17 cellular contexts compared by ENCODE assay signal in genomic region chr20:36628076-36628475, GRCh38. TPM values are rescaled to one million over a fixed set of nuclear protein-coding genes. Genes with fewer than 3 reads are reported as not detected.
DNase-seq lines count a peak whose midpoint lies in the region; ATAC-seq and TF ChIP-seq lines count a peak whose summit lies in the region.
"Had no signal": no experiment of that assay in that cellular context is flagged by ENCODE, and none has a peak within 500 bp of the region (broad histone marks: within the 10 kb centered on the region; RNA-seq: fewer than 3 reads in every experiment).

No MANE protein-coding gene starts in this region.

- H3K4me1 ChIP-seq in CD4-positive, CD25-positive, alpha-beta regulatory T cell (ENCODE audit: control insufficient read depth, insufficient read depth, low read length, poor library complexity, severe bottlenecking) = peaks cover 26% of the 10 kb centered on the region
- peaks cover 42% of the 10 kb centered on the region for H3K4me1 ChIP-seq in CD4-positive, alpha-beta memory T cell (ENCODE audit: insufficient read depth, low read length)
- H3K4me1 ChIP-seq: parathyroid adenoma had no signal

- H3K4me3 ChIP-seq in CD4-positive, CD25-positive, alpha-beta regulatory T cell (ENCODE audit: low read depth, low read length) = no peak overlapping the region
- no peak overlapping the region for H3K4me3 ChIP-seq in CD4-positive, alpha-beta memory T cell (ENCODE audit: low read length in 2 of 2)
- H3K4me3 ChIP-seq: dorsolateral prefrontal cortex had no signal

- peaks cover 44% of the 10 kb centered on the region for H3K36me3 Mint-ChIP-seq in CD4-positive, CD25-positive, alpha-beta regulatory T cell
- peaks cover 45 to 71% of the 10 kb centered on the region in 2 donors for H3K36me3 Mint-ChIP-seq in CD4-positive, alpha-beta memory T cell
- peaks cover 66% of the 10 kb centered on the region for H3K36me3 Mint-ChIP-seq in activated CD8-positive, alpha-beta T cell treated with anti-CD3 and anti-CD28 coated beads for 36 hours (ENCODE audit: low read depth)
- H3K36me3 Mint-ChIP-seq in effector memory CD8-positive, alpha-beta T cell (ENCODE audit: insufficient read depth) = peaks cover 84% of the 10 kb centered on the region

- no peak overlapping the region for H3K27ac ChIP-seq in CD4-positive, CD25-positive, alpha-beta regulatory T cell (ENCODE audit: insufficient read depth, low read length, poor library complexity, severe bottlenecking)
- no peak overlapping the region for H3K27ac ChIP-seq in CD4-positive, alpha-beta memory T cell (ENCODE audit: low read depth, low read length)
- H3K27ac ChIP-seq: dorsolateral prefrontal cortex, parathyroid adenoma had no signal

- peaks cover 70% of the 10 kb centered on the region for H3K36me3 ChIP-seq in CD4-positive, CD25-positive, alpha-beta regulatory T cell (ENCODE audit: control insufficient read depth, insufficient read depth, low read length)
- H3K36me3 ChIP-seq in CD4-positive, alpha-beta memory T cell (ENCODE audit: insufficient read depth, low read length) = peaks cover 31% of the 10 kb centered on the region

- intact Hi-C loops in CD4-positive, alpha-beta memory T cell (cut with micrococcal nuclease) = no loop called here
- intact Hi-C loops in activated CD8-positive, alpha-beta T cell treated with anti-CD3 and anti-CD28 coated beads for 36 hours (cut with micrococcal nuclease) = no loop called here

- no peak for ATAC-seq in CD4-positive, CD25-positive, alpha-beta regulatory T cell (ENCODE audit: low read depth in 2 of 2)
- peak; percentile 53 for ATAC-seq in activated CD8-positive, alpha-beta T cell treated with anti-CD3 and anti-CD28 coated beads for 36 hours
- peak; percentile 83 for ATAC-seq in effector memory CD8-positive, alpha-beta T cell (replicated peaks)
- ATAC-seq: sciatic nerve had no signal

- no peak for DNase-seq in CD4-positive, CD25-positive, alpha-beta regulatory T cell
- peak in 1 of 5 donors; percentile 60 for DNase-seq in CD4-positive, alpha-beta memory T cell
- peak; percentile 61 for DNase-seq in activated CD8-positive, alpha-beta T cell treated with anti-CD3 and anti-CD28 coated beads for 36 hours
- peak; percentile 54 to 68 (median 64) for DNase-seq in effector memory CD8-positive, alpha-beta T cell
- DNase-seq in SKM-1 treated with dmso at 0.1 percent for 144 hours (lab: John Stamatoyannopoulos, UW; ENCODE audit: unreplicated experiment) (no peak), iPS-NIHi7 (ENCODE audit: extremely low spot score) (no peak), cerebellar cortex (ENCODE audit: low spot score) (no peak), HT-29 (ENCODE audit: low spot score) (no peak)
- DNase-seq: dorsolateral prefrontal cortex, GOT3, mammary epithelial cell, NCI-H1436, NCI-H69, SHP77 treated with DMSO at 0.1 percent for 48 hours had no signal

- peaks cover 16 to 67% (median 45%) of the 10 kb centered on the region in 4 donors for H3K4me1 Mint-ChIP-seq in CD4-positive, CD25-positive, alpha-beta regulatory T cell
- H3K4me1 Mint-ChIP-seq in CD4-positive, alpha-beta memory T cell = peaks cover 31 to 75% (median 54%) of the 10 kb centered on the region in 4 donors
- H3K4me1 Mint-ChIP-seq in activated CD8-positive, alpha-beta T cell treated with anti-CD3 and anti-CD28 coated beads for 36 hours (ENCODE audit: low read depth) = peaks cover 52% of the 10 kb centered on the region
- peaks cover 50 to 61% of the 10 kb centered on the region in 2 donors for H3K4me1 Mint-ChIP-seq in effector memory CD8-positive, alpha-beta T cell (ENCODE audit: low read depth in 2 of 2)

- peak overlapping the region in 1 of 4 donors; percentile 26 for H3K4me3 Mint-ChIP-seq in CD4-positive, CD25-positive, alpha-beta regulatory T cell
- peak overlapping the region in 1 of 8 donors; percentile 39 for H3K4me3 Mint-ChIP-seq in CD4-positive, alpha-beta memory T cell
- H3K4me3 Mint-ChIP-seq in activated CD8-positive, alpha-beta T cell treated with anti-CD3 and anti-CD28 coated beads for 36 hours = no peak overlapping the region
- H3K4me3 Mint-ChIP-seq in effector memory CD8-positive, alpha-beta T cell = peak overlapping the region in 1 of 2 donors; percentile 39

- no peaks in the 10 kb centered on the region for H3K9me3 Mint-ChIP-seq in CD4-positive, CD25-positive, alpha-beta regulatory T cell
- peaks cover 0 to 2% (median 0%) of the 10 kb centered on the region in 8 donors for H3K9me3 Mint-ChIP-seq in CD4-positive, alpha-beta memory T cell
- no peaks in the 10 kb centered on the region for H3K9me3 Mint-ChIP-seq in activated CD8-positive, alpha-beta T cell treated with anti-CD3 and anti-CD28 coated beads for 36 hours
- H3K9me3 Mint-ChIP-seq in effector memory CD8-positive, alpha-beta T cell = no peaks in the 10 kb centered on the region

- no peak for TF ChIP-seq CTCF in activated CD8-positive, alpha-beta T cell treated with anti-CD3 and anti-CD28 coated beads for 36 hours (IDR thresholded peaks at IDR 0.05)

- H3K27me3 Mint-ChIP-seq in CD4-positive, CD25-positive, alpha-beta regulatory T cell = no peaks in the 10 kb centered on the region
- no peaks in the 10 kb centered on the region for H3K27me3 Mint-ChIP-seq in CD4-positive, alpha-beta memory T cell
- no peaks in the 10 kb centered on the region for H3K27me3 Mint-ChIP-seq in activated CD8-positive, alpha-beta T cell treated with anti-CD3 and anti-CD28 coated beads for 36 hours
- H3K27me3 Mint-ChIP-seq in effector memory CD8-positive, alpha-beta T cell = no peaks in the 10 kb centered on the region

- H3K27me3 ChIP-seq in CD4-positive, CD25-positive, alpha-beta regulatory T cell (ENCODE audit: control insufficient read depth, insufficient read depth, low read length) = no peaks in the 10 kb centered on the region
- H3K27me3 ChIP-seq in CD4-positive, alpha-beta memory T cell (ENCODE audit: insufficient read depth, low read length) = no peaks in the 10 kb centered on the region
- H3K27me3 ChIP-seq: dorsolateral prefrontal cortex had no signal

- CTCF ChIA-PET in CD4-positive, alpha-beta memory T cell (lab: Charles Lee; ENCODE audit: partially characterized antibody) = interaction anchor here (0.8 to 3.7 kb wide), 4 partner anchors 15 to 23 kb away, joined by 3 to 25 read pairs (median 4); partner anchors contain the start of genes RAB5IF and SLA2
- CTCF ChIA-PET in activated CD8-positive, alpha-beta T cell treated with anti-CD3 and anti-CD28 coated beads for 36 hours (lab: Charles Lee) = interaction anchor here (1.2 to 1.3 kb wide), 2 partner anchors 16 to 22 kb away, joined by 3 to 4 read pairs; no protein-coding TSS in a partner anchor

- peak overlapping the region; percentile 69 to 80 (median 74) for H3K27ac Mint-ChIP-seq in CD4-positive, CD25-positive, alpha-beta regulatory T cell
- H3K27ac Mint-ChIP-seq in CD4-positive, alpha-beta memory T cell = peak overlapping the region in 6 of 7 donors; percentile 37 to 76 (median 52)
- peak overlapping the region; percentile 81 for H3K27ac Mint-ChIP-seq in activated CD8-positive, alpha-beta T cell treated with anti-CD3 and anti-CD28 coated beads for 36 hours
- peak overlapping the region; percentile 96 to 98 for H3K27ac Mint-ChIP-seq in effector memory CD8-positive, alpha-beta T cell

- POLR2A ChIA-PET in CD4-positive, alpha-beta memory T cell (lab: Charles Lee; ENCODE audit: partially characterized antibody) = interaction anchor here (3.3 to 7.6 kb wide), 2 partner anchors 16 to 22 kb away, joined by 27 to 90 read pairs; partner anchors contain the start of genes RAB5IF and SLA2
- POLR2A ChIA-PET in activated CD8-positive, alpha-beta T cell treated with anti-CD3 and anti-CD28 coated beads for 36 hours (lab: Charles Lee) = interaction anchor here (0.8 to 2.8 kb wide), 6 partner anchors 17 to 146 kb away, joined by 3 to 11 read pairs (median 3); partner anchors contain the start of genes RAB5IF and SLA2

- H3K9me3 ChIP-seq in CD4-positive, CD25-positive, alpha-beta regulatory T cell (ENCODE audit: control insufficient read depth in 2 of 2, low read length in 2 of 2) = no peaks in the 10 kb centered on the region
- no peaks in the 10 kb centered on the region for H3K9me3 ChIP-seq in CD4-positive, alpha-beta memory T cell (ENCODE audit: control insufficient read depth in 1 of 2, low read length in 2 of 2)

RNA-seq across cellular contexts. Expression of gene SLA2, which starts 17.9 kb away (rescaled TPM):
- 39.4 TPM for total RNA-seq in CD4-positive, CD25-positive, alpha-beta regulatory T cell
- 10 to 100 TPM; 11.9 to 17.0 (median 14.7) TPM for polyA plus RNA-seq in CD4-positive, CD25-positive, alpha-beta regulatory T cell
- 10 to 100 TPM; 28.7 to 29.9 TPM for total RNA-seq in CD4-positive, alpha-beta memory T cell
- 10 to 100 TPM; 12.7 to 14.3 TPM for polyA plus RNA-seq in CD4-positive, alpha-beta memory T cell
- 10 to 100 TPM; 51.5 to 53.5 TPM for total RNA-seq in activated CD8-positive, alpha-beta T cell treated with anti-CD3 and anti-CD28 coated beads for 36 hours
- total RNA-seq in HT-29 (2014; rRNA removed; shearing (Covaris generic)) = not detected in 2 replicates
- total RNA-seq: epithelial cell of proximal tubule, mammary epithelial cell had no signal
- polyA plus RNA-seq: mammary epithelial cell had no signal

RNA-seq across cellular contexts. Expression of gene RAB5IF, which starts 22.5 kb away (rescaled TPM):
- 75.8 TPM for total RNA-seq in CD4-positive, CD25-positive, alpha-beta regulatory T cell
- 100 to 1,000 TPM; 199 to 248 (median 214) TPM for polyA plus RNA-seq in CD4-positive, CD25-positive, alpha-beta regulatory T cell
- total RNA-seq in CD4-positive, alpha-beta memory T cell = 10 to 100 TPM; 63.4 to 67.5 TPM
- polyA plus RNA-seq in CD4-positive, alpha-beta memory T cell = 100 to 1,000 TPM; 162 to 212 TPM
- total RNA-seq in activated CD8-positive, alpha-beta T cell treated with anti-CD3 and anti-CD28 coated beads for 36 hours = 10 to 100 TPM; 74.5 to 77.1 TPM
- total RNA-seq in HT-29 (2014; rRNA removed; shearing (Covaris generic)) = 255 and 279 TPM in 2 replicates

RNA-seq across cellular contexts. Expression of gene TGIF2, which starts 54.7 kb away (rescaled TPM):
- 38.9 TPM for total RNA-seq in CD4-positive, CD25-positive, alpha-beta regulatory T cell
- polyA plus RNA-seq in CD4-positive, CD25-positive, alpha-beta regulatory T cell = 10 to 100 TPM; 19.4 to 27.7 (median 24.1) TPM
- 10 to 100 TPM; 31.7 to 35.0 TPM for total RNA-seq in CD4-positive, alpha-beta memory T cell
- polyA plus RNA-seq in CD4-positive, alpha-beta memory T cell = 10 to 100 TPM; 19.2 to 24.7 TPM
- 10 to 100 TPM; 55.3 to 56.8 TPM for total RNA-seq in activated CD8-positive, alpha-beta T cell treated with anti-CD3 and anti-CD28 coated beads for 36 hours
- total RNA-seq in HT-29 (2014; rRNA removed; shearing (Covaris generic)) = 12.8 and 12.9 TPM in 2 replicates

Comparison
In these comparisons a context has a peak if more than half of its experiments do, and no peak if none do; other contexts are left out.
1. ATAC-seq: peak in activated CD8-positive, alpha-beta T cell treated with anti-CD3 and anti-CD28 coated beads for 36 hours (single experiment) and effector memory CD8-positive, alpha-beta T cell (single experiment); none in CD4-positive, CD25-positive, alpha-beta regulatory T cell (0 of 2).
2. DNase-seq: peak in activated CD8-positive, alpha-beta T cell treated with anti-CD3 and anti-CD28 coated beads for 36 hours (single experiment) and effector memory CD8-positive, alpha-beta T cell (3 of 3); none in CD4-positive, CD25-positive, alpha-beta regulatory T cell (0 of 3), SKM-1 treated with dmso at 0.1 percent for 144 hours (single experiment), iPS-NIHi7 (single experiment), cerebellar cortex (single experiment) and HT-29 (single experiment).
3. RNA of gene SLA2, which starts 17.9 kb away (total RNA-seq): 51.5 to 53.5 TPM in activated CD8-positive, alpha-beta T cell treated with anti-CD3 and anti-CD28 coated beads for 36 hours, 39.4 TPM in CD4-positive, CD25-positive, alpha-beta regulatory T cell (single experiment) and 28.7 to 29.9 TPM in CD4-positive, alpha-beta memory T cell; not detected in HT-29; every median in the first group is over 10 times any median in the second.
4. Peak in every context shown above with its lines, with median percentiles within 50 percentile points of each other: H3K27ac Mint-ChIP-seq.